8 cellular contexts compared by ENCODE assay signal in genomic region chr22:42443240-42444059, GRCh38.
DNase-seq lines count a peak whose midpoint lies in the region.

No MANE protein-coding gene starts in this region.

- peak overlapping the region; percentile 90 for H3K27ac ChIP-seq in substantia nigra (ENCODE audit: low read depth, low read length, poor library complexity, severe bottlenecking)

- in situ Hi-C loops in ACHN (cut with HindIII; ENCODE audit: low pct_ligation_motif_present, low pct_unique_long_range_greater_than_20kb, low sequenced_read_pairs) = no loop called here

- DNase-seq in NCI-H2196 (lab: John Stamatoyannopoulos, UW; ENCODE audit: unreplicated experiment) = peak; percentile 39
- DNase-seq in NCI-H2196 treated with DMSO at 0.1 percent for 48 hours (lab: John Stamatoyannopoulos, UW; ENCODE audit: unreplicated experiment) = no peak
- peak; percentile 65 for DNase-seq in activated effector memory CD4-positive, alpha-beta T cell treated with anti-CD3 and anti-CD28 coated beads, Interleukin-2, amount 50 U/mL, for 16 hours
- DNase-seq in inferior parietal cortex (ENCODE audit: extremely low spot score) = peak; percentile 15
- no peak for DNase-seq in substantia nigra (lab: John Stamatoyannopoulos, UW)
- DNase-seq in DMS114 treated with DMSO at 0.1 percent for 48 hours (lab: John Stamatoyannopoulos, UW; ENCODE audit: unreplicated experiment) = no peak
- DNase-seq in ACHN = no peak
- DNase-seq in NCI-H345 (lab: John Stamatoyannopoulos, UW) = no peak

Comparison
In these comparisons a context has a peak if more than half of its experiments do, and no peak if none do; other contexts are left out.
1. DNase-seq: peak in NCI-H2196 (single experiment), activated effector memory CD4-positive, alpha-beta T cell treated with anti-CD3 and anti-CD28 coated beads, Interleukin-2, amount 50 U/mL, for 16 hours (single experiment) and inferior parietal cortex (single experiment); none in NCI-H2196 treated with DMSO at 0.1 percent for 48 hours (single experiment), substantia nigra (0 of 49), DMS114 treated with DMSO at 0.1 percent for 48 hours (single experiment), ACHN (single experiment) and NCI-H345 (single experiment).